ENCODE assay signal across 37 cellular contexts in the genomic region with DNA sequence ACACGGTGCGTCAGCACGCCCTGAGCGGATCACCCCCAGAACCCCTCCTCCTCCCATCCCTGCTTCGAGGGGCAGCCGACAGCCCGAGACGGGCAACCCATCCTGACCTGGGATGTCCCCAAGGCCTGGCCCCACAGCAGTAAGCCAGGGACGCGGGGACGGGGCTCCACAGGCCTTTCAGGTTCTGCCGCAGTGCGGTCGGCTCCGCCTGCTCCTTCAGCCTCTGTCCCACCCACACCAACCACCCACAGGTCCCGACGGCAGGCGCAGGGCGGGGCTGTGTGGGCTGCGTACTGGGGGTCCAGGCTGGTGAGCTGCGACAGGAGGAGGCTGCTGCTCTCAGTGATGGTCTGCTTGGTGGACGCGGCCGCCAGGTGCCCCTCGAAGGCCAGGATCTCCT.
"Had no signal": no experiment of that assay in that cellular context is flagged by ENCODE, and none has a peak within 500 bp of the region (broad histone marks: within the 10 kb centered on the region; RNA-seq: fewer than 3 reads in every experiment).

No MANE protein-coding gene starts in this region.

- H3K27me3 Mint-ChIP-seq: activated B cell treated with CpG ODN at 0.5 μM for 24 hours; activated CD4-positive, alpha-beta memory T cell treated with anti-CD3 and anti-CD28 coated beads, Interleukin-2, amount 10 ng/mL, durations not matched to agents 7 days and 5 days; activated CD4-positive, alpha-beta T cell treated with anti-CD3 and anti-CD28 coated beads for 36 hours; activated CD4-positive, alpha-beta T cell treated with anti-CD3 and anti-CD28 coated beads, Interleukin-2, amount 10 ng/mL, durations not matched to agents 7 days and 5 days; activated CD8-positive, alpha-beta memory T cell treated with anti-CD3 and anti-CD28 coated beads, Interleukin-2, amount 10 ng/mL, durations not matched to agents 7 days and 5 days; activated naive CD4-positive, alpha-beta T cell treated with anti-CD3 and anti-CD28 coated beads, Interleukin-2, amount 10 ng/mL, durations not matched to agents 7 days and 5 days; activated naive CD4-positive, alpha-beta T cell treated with anti-CD3 and anti-CD28 coated beads, Interleukin-2, amount 50 U/mL, for 24 hours; activated naive CD8-positive, alpha-beta T cell; activated naive CD8-positive, alpha-beta T cell treated with anti-CD3 and anti-CD28 coated beads, Interleukin-2, amount 10 ng/mL, durations not matched to agents 7 days and 5 days; activated naive CD8-positive, alpha-beta T cell treated with anti-CD3 and anti-CD28 coated beads, Interleukin-2, amount 50 U/mL, for 24 hours; activated T-cell treated with anti-CD3 and anti-CD28 coated beads, Interleukin-2, amount 50 U/mL, for 24 hours; central memory CD8-positive, alpha-beta T cell had no signal

- H3K9me3 ChIP-seq: ascending aorta had no signal

- H3K4me3 ChIP-seq: ascending aorta, cardiac muscle cell had no signal

- H3K9me3 Mint-ChIP-seq: activated B cell treated with CpG ODN at 0.5 μM for 24 hours; activated CD4-positive, alpha-beta memory T cell treated with anti-CD3 and anti-CD28 coated beads, Interleukin-2, amount 10 ng/mL, durations not matched to agents 7 days and 5 days; activated CD4-positive, alpha-beta T cell treated with anti-CD3 and anti-CD28 coated beads, Interleukin-2, amount 10 ng/mL, durations not matched to agents 7 days and 5 days; activated naive CD4-positive, alpha-beta T cell treated with anti-CD3 and anti-CD28 coated beads, Interleukin-2, amount 10 ng/mL, durations not matched to agents 7 days and 5 days; activated naive CD4-positive, alpha-beta T cell treated with anti-CD3 and anti-CD28 coated beads, Interleukin-2, amount 50 U/mL, for 24 hours; activated naive CD8-positive, alpha-beta T cell treated with anti-CD3 and anti-CD28 coated beads, Interleukin-2, amount 10 ng/mL, durations not matched to agents 7 days and 5 days; activated naive CD8-positive, alpha-beta T cell treated with anti-CD3 and anti-CD28 coated beads, Interleukin-2, amount 50 U/mL, for 24 hours; activated T-cell treated with anti-CD3 and anti-CD28 coated beads, Interleukin-2, amount 50 U/mL, for 24 hours; activated T-helper 2 cell treated with anti-CD3 and anti-CD28 coated beads, Interferon-gamma antibody, Interleukin-2, Interleukin-4, amounts not matched to agents 10 μg/mL and 5 μg/mL and 100 μg/mL, durations not matched to agents 14 hours and 24 hours and 36 hours; brain; central memory CD8-positive, alpha-beta T cell; T-helper 1 cell treated with Interleukin-12 subunit alpha and Interleukin-12 subunit beta and Interleukin-4 antibody, amounts not matched to agents 30 μg/mL and 1 μg/mL, for 36 hours; T-helper 2 cell treated with Interferon-gamma antibody and Interleukin-4, amounts not matched to agents 5 μg/mL and 100 μg/mL, for 36 hours had no signal

- FAIRE-seq: bronchial epithelial cell, TTC549 had no signal

- H3K27ac Mint-ChIP-seq: activated B cell treated with CpG ODN at 0.5 μM for 24 hours; activated CD4-positive, alpha-beta memory T cell treated with anti-CD3 and anti-CD28 coated beads, Interleukin-2, amount 10 ng/mL, durations not matched to agents 7 days and 5 days; activated CD4-positive, alpha-beta T cell treated with anti-CD3 and anti-CD28 coated beads for 36 hours; activated CD4-positive, alpha-beta T cell treated with anti-CD3 and anti-CD28 coated beads, Interleukin-2, amount 10 ng/mL, durations not matched to agents 7 days and 5 days; activated CD8-positive, alpha-beta T cell treated with anti-CD3 and anti-CD28 coated beads, Interleukin-2, amount 10 ng/mL, durations not matched to agents 7 days and 5 days; activated naive CD4-positive, alpha-beta T cell treated with anti-CD3 and anti-CD28 coated beads, Interleukin-2, amount 10 ng/mL, durations not matched to agents 7 days and 5 days; activated naive CD4-positive, alpha-beta T cell treated with anti-CD3 and anti-CD28 coated beads, Interleukin-2, amount 50 U/mL, for 24 hours; activated naive CD8-positive, alpha-beta T cell; activated naive CD8-positive, alpha-beta T cell treated with anti-CD3 and anti-CD28 coated beads, Interleukin-2, amount 10 ng/mL, durations not matched to agents 7 days and 5 days; activated naive CD8-positive, alpha-beta T cell treated with anti-CD3 and anti-CD28 coated beads, Interleukin-2, amount 50 U/mL, for 24 hours; activated T-cell treated with anti-CD3 and anti-CD28 coated beads, Interleukin-2, amount 50 U/mL, for 24 hours; activated T-helper 2 cell treated with anti-CD3 and anti-CD28 coated beads, Interferon-gamma antibody, Interleukin-2, Interleukin-4, amounts not matched to agents 10 μg/mL and 5 μg/mL and 100 μg/mL, durations not matched to agents 14 hours and 24 hours and 36 hours; brain; T-helper 1 cell treated with Interleukin-12 subunit alpha and Interleukin-12 subunit beta and Interleukin-4 antibody, amounts not matched to agents 30 μg/mL and 1 μg/mL, for 36 hours; T-helper 2 cell treated with Interferon-gamma antibody and Interleukin-4, amounts not matched to agents 5 μg/mL and 100 μg/mL, for 36 hours had no signal

- H3K4me3 Mint-ChIP-seq: activated B cell treated with CpG ODN at 0.5 μM for 24 hours; activated CD4-positive, alpha-beta memory T cell treated with anti-CD3 and anti-CD28 coated beads, Interleukin-2, amount 10 ng/mL, durations not matched to agents 7 days and 5 days; activated CD4-positive, alpha-beta T cell treated with anti-CD3 and anti-CD28 coated beads for 36 hours; activated CD4-positive, alpha-beta T cell treated with anti-CD3 and anti-CD28 coated beads, Interleukin-2, amount 10 ng/mL, durations not matched to agents 7 days and 5 days; activated CD8-positive, alpha-beta memory T cell treated with anti-CD3 and anti-CD28 coated beads, Interleukin-2, amount 10 ng/mL, durations not matched to agents 7 days and 5 days; activated CD8-positive, alpha-beta T cell treated with anti-CD3 and anti-CD28 coated beads, Interleukin-2, amount 10 ng/mL, durations not matched to agents 7 days and 5 days; activated naive CD4-positive, alpha-beta T cell treated with anti-CD3 and anti-CD28 coated beads, Interleukin-2, amount 10 ng/mL, durations not matched to agents 7 days and 5 days; activated naive CD4-positive, alpha-beta T cell treated with anti-CD3 and anti-CD28 coated beads, Interleukin-2, amount 50 U/mL, for 24 hours; activated naive CD8-positive, alpha-beta T cell; activated naive CD8-positive, alpha-beta T cell treated with anti-CD3 and anti-CD28 coated beads, Interleukin-2, amount 10 ng/mL, durations not matched to agents 7 days and 5 days; activated naive CD8-positive, alpha-beta T cell treated with anti-CD3 and anti-CD28 coated beads, Interleukin-2, amount 50 U/mL, for 24 hours; activated T-cell treated with anti-CD3 and anti-CD28 coated beads, Interleukin-2, amount 50 U/mL, for 24 hours; brain; central memory CD8-positive, alpha-beta T cell; T-helper 1 cell treated with Interleukin-12 subunit alpha and Interleukin-12 subunit beta and Interleukin-4 antibody, amounts not matched to agents 30 μg/mL and 1 μg/mL, for 36 hours; T-helper 2 cell treated with Interferon-gamma antibody and Interleukin-4, amounts not matched to agents 5 μg/mL and 100 μg/mL, for 36 hours had no signal

- H3K4me1 Mint-ChIP-seq: activated B cell treated with CpG ODN at 0.5 μM for 24 hours; activated CD4-positive, alpha-beta memory T cell treated with anti-CD3 and anti-CD28 coated beads, Interleukin-2, amount 10 ng/mL, durations not matched to agents 7 days and 5 days; activated CD4-positive, alpha-beta T cell treated with anti-CD3 and anti-CD28 coated beads for 36 hours; activated CD4-positive, alpha-beta T cell treated with anti-CD3 and anti-CD28 coated beads, Interleukin-2, amount 10 ng/mL, durations not matched to agents 7 days and 5 days; activated CD8-positive, alpha-beta memory T cell treated with anti-CD3 and anti-CD28 coated beads, Interleukin-2, amount 10 ng/mL, durations not matched to agents 7 days and 5 days; activated naive CD4-positive, alpha-beta T cell treated with anti-CD3 and anti-CD28 coated beads, Interleukin-2, amount 10 ng/mL, durations not matched to agents 7 days and 5 days; activated naive CD4-positive, alpha-beta T cell treated with anti-CD3 and anti-CD28 coated beads, Interleukin-2, amount 50 U/mL, for 24 hours; activated naive CD8-positive, alpha-beta T cell treated with anti-CD3 and anti-CD28 coated beads, Interleukin-2, amount 10 ng/mL, durations not matched to agents 7 days and 5 days; activated naive CD8-positive, alpha-beta T cell treated with anti-CD3 and anti-CD28 coated beads, Interleukin-2, amount 50 U/mL, for 24 hours; brain; central memory CD8-positive, alpha-beta T cell had no signal

- ATAC-seq: activated CD4-positive, alpha-beta T cell treated with anti-CD3 and anti-CD28 coated beads for 36 hours; activated CD8-positive, alpha-beta T cell treated with anti-CD3 and anti-CD28 coated beads, Interleukin-2, amount 10 ng/mL, durations not matched to agents 7 days and 5 days; activated naive CD8-positive, alpha-beta T cell treated with anti-CD3 and anti-CD28 coated beads, Interleukin-2, amount 50 U/mL, for 24 hours had no signal

- H3K27ac ChIP-seq: ascending aorta, cardiac muscle cell, VCaP had no signal

- DNase-seq: activated B cell treated with CpG ODN at 0.5 μM for 24 hours; activated CD4-positive, alpha-beta memory T cell treated with anti-CD3 and anti-CD28 coated beads, Interleukin-2, amount 10 ng/mL, durations not matched to agents 7 days and 5 days; activated CD4-positive, alpha-beta T cell treated with anti-CD3 and anti-CD28 coated beads for 36 hours; activated CD4-positive, alpha-beta T cell treated with anti-CD3 and anti-CD28 coated beads for 48 hours; activated CD4-positive, alpha-beta T cell treated with anti-CD3 and anti-CD28 coated beads, Interleukin-2, amount 10 ng/mL, durations not matched to agents 7 days and 5 days; activated CD4-positive, alpha-beta T cell treated with anti-CD3 and anti-CD28 coated beads, Interleukin-2, amount 50 U/mL, for 48 hours; activated CD4-positive, CD25-positive, alpha-beta regulatory T cell treated with anti-CD3 and anti-CD28 coated beads, Interleukin-2, amount 50 U/mL, for 72 hours; activated CD8-positive, alpha-beta memory T cell treated with anti-CD3 and anti-CD28 coated beads for 24 hours; activated CD8-positive, alpha-beta memory T cell treated with anti-CD3 and anti-CD28 coated beads, Interleukin-2, amount 10 ng/mL, durations not matched to agents 7 days and 5 days; activated CD8-positive, alpha-beta memory T cell treated with anti-CD3 and anti-CD28 coated beads, Interleukin-2, amount 50 U/mL, for 48 hours; activated CD8-positive, alpha-beta T cell treated with anti-CD3 and anti-CD28 coated beads, Interleukin-2, amount 10 ng/mL, durations not matched to agents 7 days and 5 days; activated effector memory CD4-positive, alpha-beta T cell treated with Interleukin-2 at 50 U/mL for 16 hours; activated gamma-delta T cell; activated naive CD4-positive, alpha-beta T cell treated with anti-CD3 and anti-CD28 coated beads, Interleukin-2, amount 10 ng/mL, durations not matched to agents 7 days and 5 days; activated naive CD4-positive, alpha-beta T cell treated with Interleukin-2 at 50 U/mL for 16 hours; activated naive CD8-positive, alpha-beta T cell treated with anti-CD3 and anti-CD28 coated beads, Interleukin-2, amount 10 ng/mL, durations not matched to agents 7 days and 5 days; activated naive CD8-positive, alpha-beta T cell treated with anti-CD3 and anti-CD28 coated beads, Interleukin-2, amount 50 U/mL, for 24 hours; activated T-cell treated with anti-CD3 and anti-CD28 coated beads, Interleukin-2, amount 50 U/mL, for 24 hours; activated T-cell treated with anti-CD3 and anti-CD28 coated beads, Interleukin-2, amount 50 U/mL, for 48 hours; amygdala; anterior cingulate cortex; cerebellar nuclear complex; T-helper 1 cell; T-helper 2 cell; T-helper 9 cell had no signal

- H3K4me1 ChIP-seq: ascending aorta had no signal

- H3K27me3 ChIP-seq: ascending aorta, cardiac muscle cell had no signal
